In genomic region chr22:19984851-19985811, GRCh38 we compare ENCODE assay signal across 14 cellular contexts. TPM values are rescaled to one million over a fixed set of nuclear protein-coding genes. Genes with fewer than 3 reads are reported as not detected.
DNase-seq lines count a peak whose midpoint lies in the region; ATAC-seq and TF ChIP-seq lines count a peak whose summit lies in the region.
"Had no signal": no experiment of that assay in that cellular context is flagged by ENCODE, and none has a peak within 500 bp of the region (broad histone marks: within the 10 kb centered on the region; RNA-seq: fewer than 3 reads in every experiment).

No MANE protein-coding gene starts in this region.

- H3K27ac Mint-ChIP-seq in Calu3 (ENCODE audit: unreplicated experiment) = no peak overlapping the region
- no peak overlapping the region for H3K27ac Mint-ChIP-seq in progenitor cell of endocrine pancreas
- H3K27ac Mint-ChIP-seq: CD4-positive, CD25-positive, alpha-beta regulatory T cell had no signal

- BruUV-seq in Calu3 (replicated peaks; lab: Mats Ljungman, UMichigan) = no TSS peak

- H3K4me3 Mint-ChIP-seq in Calu3 (ENCODE audit: low read depth, unreplicated experiment) (peak overlapping the region; percentile 47), progenitor cell of endocrine pancreas (ENCODE audit: low read depth) (peak overlapping the region; percentile 58)

- H3K27me3 Mint-ChIP-seq in Calu3 (ENCODE audit: unreplicated experiment) (no peaks in the 10 kb centered on the region), progenitor cell of endocrine pancreas (no peaks in the 10 kb centered on the region)

- H3K9me3 ChIP-seq in esophagus squamous epithelium = no peaks in the 10 kb centered on the region
- H3K9me3 ChIP-seq: adrenal gland, suprapubic skin had no signal

- H3K27ac ChIP-seq in angular gyrus (ENCODE audit: low read depth, low read length) (peak overlapping the region; percentile 10), layer of hippocampus (ENCODE audit: low read depth, low read length) (peak overlapping the region; percentile 38), esophagus squamous epithelium (no peak overlapping the region)
- H3K27ac ChIP-seq: suprapubic skin had no signal

- WGBS in esophagus squamous epithelium, 2 donors = 69 to 72% methylated on average over 3 to 7 of the region's 11 CpGs

- DNase-seq in Calu3 = no peak
- DNase-seq in progenitor cell of endocrine pancreas (ENCODE audit: low spot score, unreplicated experiment) = no peak
- DNase-seq in esophagus squamous epithelium (lab: John Stamatoyannopoulos, UW) = no peak
- DNase-seq in NCI-H526 (lab: John Stamatoyannopoulos, UW) = no peak
- DNase-seq: CD4-positive, CD25-positive, alpha-beta regulatory T cell; foreskin melanocyte; GDM1; SIG-M5 had no signal

- TF ChIP-seq POLR2A in esophagus squamous epithelium (IDR thresholded peaks at IDR 0.05) = no peak

- H3K27me3 ChIP-seq in layer of hippocampus (ENCODE audit: control insufficient read depth, insufficient read depth, low read length) = no peaks in the 10 kb centered on the region
- H3K27me3 ChIP-seq in esophagus squamous epithelium = no peaks in the 10 kb centered on the region
- H3K27me3 ChIP-seq: adrenal gland, suprapubic skin had no signal

- no peak for ATAC-seq in GM21528 (IDR thresholded peaks at IDR 0.05; ENCODE audit: low FRiP score, unreplicated experiment)
- no peak for ATAC-seq in HG03108 (IDR thresholded peaks at IDR 0.05; ENCODE audit: unreplicated experiment)

- H3K9me3 Mint-ChIP-seq in Calu3 (ENCODE audit: low read depth, unreplicated experiment) = no peaks in the 10 kb centered on the region
- H3K9me3 Mint-ChIP-seq in progenitor cell of endocrine pancreas (ENCODE audit: low read depth) = no peaks in the 10 kb centered on the region
- H3K9me3 Mint-ChIP-seq: CD4-positive, CD25-positive, alpha-beta regulatory T cell had no signal

- CTCF ChIA-PET in Calu3 (lab: Charles Lee) = interaction anchor here (1.0 to 1.4 kb wide), 5 partner anchors 10 to 37 kb away, joined by 3 to 7 read pairs (median 3); no protein-coding TSS in a partner anchor

- no peak overlapping the region for H3K4me3 ChIP-seq in esophagus squamous epithelium

- peaks cover 16% of the 10 kb centered on the region for H3K4me1 Mint-ChIP-seq in Calu3 (ENCODE audit: low read depth, unreplicated experiment)
- H3K4me1 Mint-ChIP-seq in progenitor cell of endocrine pancreas (ENCODE audit: low read depth) = peaks cover 6% of the 10 kb centered on the region

- TF ChIP-seq CTCF in Calu3 (IDR thresholded peaks at IDR 0.05; ENCODE audit: unreplicated experiment) (no peak), progenitor cell of endocrine pancreas (IDR thresholded peaks at IDR 0.05; ENCODE audit: unreplicated experiment) (no peak), esophagus squamous epithelium (IDR thresholded peaks at IDR 0.05) (no peak)

- H3K4me1 ChIP-seq in esophagus squamous epithelium = peaks cover 28 to 58% (median 35%) of the 10 kb centered on the region in 3 donors

- intact Hi-C loops in Calu3 (cut with micrococcal nuclease; ENCODE audit: unreplicated experiment) = no loop called here
- intact Hi-C loops in esophagus squamous epithelium (cut with DNase I) = no loop called here

- peaks cover 29% of the 10 kb centered on the region for H3K36me3 Mint-ChIP-seq in Calu3 (ENCODE audit: insufficient read depth, unreplicated experiment)
- peaks cover 1% of the 10 kb centered on the region for H3K36me3 Mint-ChIP-seq in progenitor cell of endocrine pancreas (ENCODE audit: insufficient read depth)
- H3K36me3 Mint-ChIP-seq: CD4-positive, CD25-positive, alpha-beta regulatory T cell had no signal

- H3K36me3 ChIP-seq in esophagus squamous epithelium = peaks cover 0 to 17% (median 0%) of the 10 kb centered on the region in 3 donors

RNA-seq across cellular contexts. Expression of gene ARVCF, which starts 31.5 kb away (rescaled TPM):
- total RNA-seq in Calu3 (2022) (19.7 and 21.7 TPM in 2 replicates), progenitor cell of endocrine pancreas (95.3 and 101 TPM in 2 replicates), esophagus squamous epithelium (10 to 100 TPM in 1 of 4 donors, 1 to 10 TPM in 3; 3.1 to 10.9 (median 7.1) TPM)

RNA-seq across cellular contexts. Expression of gene TANGO2, which starts 35.8 kb away (rescaled TPM):
- 33.5 and 41.4 TPM in 2 replicates for total RNA-seq in Calu3 (2022)
- 19.9 and 21.8 TPM in 2 replicates for total RNA-seq in progenitor cell of endocrine pancreas
- total RNA-seq in esophagus squamous epithelium = 10 to 100 TPM; 14.0 to 28.2 (median 17.6) TPM

RNA-seq across cellular contexts. Expression of gene TXNRD2, which starts 43.5 kb away (rescaled TPM):
- total RNA-seq in Calu3 (2022) (33.7 and 36.3 TPM in 2 replicates), progenitor cell of endocrine pancreas (14.0 and 14.3 TPM in 2 replicates), esophagus squamous epithelium (10 to 100 TPM in 2 of 4 donors, 1 to 10 TPM in 2; 8.0 to 11.3 (median 10.4) TPM)

RNA-seq across cellular contexts. Expression of gene COMT, which starts 43.6 kb away (rescaled TPM):
- total RNA-seq in Calu3 (2022) (165 and 170 TPM in 2 replicates), progenitor cell of endocrine pancreas (48.7 and 58.2 TPM in 2 replicates), esophagus squamous epithelium (100 to 1,000 TPM; 210 to 422 (median 234) TPM)

Comparison
In these comparisons a context has a peak if more than half of its experiments do, and no peak if none do; other contexts are left out.
1. H3K27ac ChIP-seq: peak in angular gyrus (single experiment) and layer of hippocampus (single experiment); none in esophagus squamous epithelium (0 of 4).